16 cellular contexts compared by ENCODE assay signal in the genomic region with DNA sequence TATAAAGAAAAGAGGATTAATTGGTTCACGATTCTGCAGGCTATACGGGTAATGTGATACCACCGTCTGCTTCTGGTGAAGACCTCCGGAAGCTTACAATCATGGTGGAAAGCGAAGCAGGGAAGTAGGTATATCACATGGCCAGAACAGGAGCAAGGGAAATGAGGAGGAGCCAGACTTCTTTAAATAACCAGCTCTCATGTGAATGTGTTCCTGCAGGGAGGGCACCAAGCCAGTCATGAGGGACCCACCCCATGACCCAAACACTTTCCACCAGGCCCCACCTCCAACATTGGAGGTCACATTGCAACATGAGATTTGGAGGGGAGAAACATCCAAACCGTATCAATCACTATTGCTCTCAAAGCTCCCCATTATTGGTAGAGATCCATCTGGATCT.
DNase-seq lines count a peak whose midpoint lies in the region; ATAC-seq, FAIRE-seq and TF ChIP-seq lines count a peak whose summit lies in the region.
"Had no signal": no experiment of that assay in that cellular context is flagged by ENCODE, and none has a peak within 500 bp of the region (broad histone marks: within the 10 kb centered on the region; RNA-seq: fewer than 3 reads in every experiment).

No MANE protein-coding gene starts in this region.

- H3K9me3 ChIP-seq in A549 = no peaks in the 10 kb centered on the region
- no peaks in the 10 kb centered on the region for H3K9me3 ChIP-seq in SJSA1 (replicated peaks)
- no peaks in the 10 kb centered on the region for H3K9me3 ChIP-seq in psoas muscle
- H3K9me3 ChIP-seq: prostate gland had no signal

- CTCF ChIA-PET in A549 (lab: Yijun Ruan, JAX) = interaction anchor here (1.3 to 3.6 kb wide), 5 partner anchors 19 to 144 kb away, joined by 3 to 17 read pairs (median 4); no protein-coding TSS in a partner anchor

- H3K36me3 ChIP-seq in SJSA1 (peaks cover 7% of the 10 kb centered on the region; the same call in 1 of the 2 replicates), psoas muscle (ENCODE audit: insufficient read depth in 1 of 2, low read depth in 1 of 2) (no peaks in the 10 kb centered on the region)
- H3K36me3 ChIP-seq: cardiac muscle cell, prostate gland had no signal

- no peak for TF ChIP-seq RAD21 in A549 (conservative IDR thresholded peaks at IDR 0.05 in 1 of 2, IDR thresholded peaks at IDR 0.05 in 1 of 2)

- H3K4me2 ChIP-seq in A549 = peak overlapping the region; percentile 67

- H3K4me3 ChIP-seq in A549 = no peak overlapping the region
- H3K4me3 ChIP-seq in SJSA1 = no peak overlapping the region
- no peak overlapping the region for H3K4me3 ChIP-seq in fibroblast of mammary gland (ENCODE audit: control insufficient read depth, low read depth, low read length)
- no peak overlapping the region for H3K4me3 ChIP-seq in psoas muscle
- H3K4me3 ChIP-seq: cardiac muscle cell, prostate gland had no signal

- no peak for TF ChIP-seq EP300 in A549 (IDR thresholded peaks at IDR 0.05)

- peak overlapping the region; percentile 89 to 90 for H3K27ac ChIP-seq in A549
- H3K27ac ChIP-seq in SJSA1 = peak overlapping the region; percentile 97
- peak overlapping the region; percentile 37 for H3K27ac ChIP-seq in psoas muscle
- H3K27ac ChIP-seq: cardiac muscle cell, prostate gland had no signal

- peak in 1 of 2 experiments; percentile 10; a peak in 3 of 6 replicates for ATAC-seq in A549
- peak in 1 of 4 donors; percentile 7 for ATAC-seq in psoas muscle
- ATAC-seq in HG03565 (IDR thresholded peaks at IDR 0.05; ENCODE audit: unreplicated experiment) = no peak
- ATAC-seq: activated T-helper 17 cell treated with anti-CD3 and anti-CD28 coated beads, Interleukin-2, amount 50 U/mL, for 72 hours; esophagus mucosa; stimulated activated naive CD8-positive, alpha-beta T cell treated with anti-CD3 and anti-CD28 coated beads, Interleukin-15, amount 100 ng/mL, for 72 hours had no signal

- H3K27me3 ChIP-seq in SJSA1 (replicated peaks) (no peaks in the 10 kb centered on the region), psoas muscle (ENCODE audit: insufficient read depth in 3 of 3, low read length in 2 of 3) (no peaks in the 10 kb centered on the region)
- H3K27me3 ChIP-seq: cardiac muscle cell had no signal

- DNase-seq in A549 (ENCODE audit: low read depth in 1 of 2, low spot score in 1 of 2) = no peak
- no peak for DNase-seq in SJSA1 (ENCODE audit: low read depth in 1 of 2, low spot score in 2 of 2)
- DNase-seq in fibroblast of mammary gland (ENCODE audit: low read depth) = peak; percentile 59
- DNase-seq in psoas muscle = no peak
- no peak for DNase-seq in NCI-H446 (lab: John Stamatoyannopoulos, UW)
- no peak for DNase-seq in NCI-H1930 (lab: John Stamatoyannopoulos, UW)
- no peak for DNase-seq in glomerular visceral epithelial cell (ENCODE audit: extremely low spot score)
- DNase-seq: activated CD4-positive, alpha-beta T cell treated with anti-CD3 and anti-CD28 coated beads, Interleukin-2, amount 50 U/mL, for 4 hours; NCI-H510A treated with DMSO at 0.1 percent for 48 hours; stimulated activated naive CD8-positive, alpha-beta T cell treated with anti-CD3 and anti-CD28 coated beads, Interleukin-15, amount 100 ng/mL, for 72 hours; T-helper 9 cell had no signal

- intact Hi-C loops in psoas muscle (cut with DNase I) = no loop called here

- no peak for TF ChIP-seq CTCF in A549 (IDR thresholded peaks at IDR 0.05)
- no peak for TF ChIP-seq CTCF in fibroblast of mammary gland (conservative IDR thresholded peaks at IDR 0.05; ENCODE audit: control insufficient read depth, insufficient read depth, low read depth, low read length)
- TF ChIP-seq CTCF in psoas muscle (IDR thresholded peaks at IDR 0.05) = no peak

- no peak for FAIRE-seq in A549 (lab: Jason Lieb, UNC)

- 92% methylated on average over 6 of the region's 6 CpGs for WGBS in A549 (ENCODE audit: missing lambda C conversion rate)
- WGBS in psoas muscle, 3 donors = 88 to 93% (median 91%) methylated on average over 6 of the region's 6 CpGs

- H3K4me1 ChIP-seq in A549 (peaks cover 48% of the 10 kb centered on the region), SJSA1 (replicated peaks) (peaks cover 39% of the 10 kb centered on the region), psoas muscle (no peaks in the 10 kb centered on the region)

- TF ChIP-seq POLR2A in A549 (IDR thresholded peaks at IDR 0.05; ENCODE audit: low read length) = no peak

- POLR2A ChIA-PET in A549 (lab: Yijun Ruan, JAX) = interaction anchor here (1.6 to 2.1 kb wide), 2 partner anchors 20 to 23 kb away, joined by 5 to 15 read pairs; no protein-coding TSS in a partner anchor

TF ChIP-seq in A549, 52 proteins besides CTCF, POLR2A, EP300 and RAD21:
- no peak for TF ChIP-seq PHF8 (IDR thresholded peaks at IDR 0.05; ENCODE audit: borderline replicate concordance, low read depth)
- TF ChIP-seq, protein P1, sequence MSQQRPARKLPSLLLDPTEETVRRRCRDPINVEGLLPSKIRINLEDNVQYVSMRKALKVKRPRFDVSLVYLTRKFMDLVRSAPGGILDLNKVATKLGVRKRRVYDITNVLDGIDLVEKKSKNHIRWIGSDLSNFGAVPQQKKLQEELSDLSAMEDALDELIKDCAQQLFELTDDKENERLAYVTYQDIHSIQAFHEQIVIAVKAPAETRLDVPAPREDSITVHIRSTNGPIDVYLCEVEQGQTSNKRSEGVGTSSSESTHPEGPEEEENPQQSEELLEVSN (IDR thresholded peaks at IDR 0.05; ENCODE audit: borderline replicate concordance, low read depth) = no peak
- no peak for TF ChIP-seq CHD2 (IDR thresholded peaks at IDR 0.05; ENCODE audit: low read length, partially characterized antibody)
- TF ChIP-seq HOXA7 (CRISPR knock-in tag; IDR thresholded peaks at IDR 0.05) = no peak
- TF ChIP-seq CBX2 (IDR thresholded peaks at IDR 0.05; ENCODE audit: borderline replicate concordance, low read depth) = no peak
- TF ChIP-seq CEBPB (IDR thresholded peaks at IDR 0.05) = no peak
- TF ChIP-seq FOSB (CRISPR knock-in tag; IDR thresholded peaks at IDR 0.05) = no peak
- no peak for TF ChIP-seq POLR2AphosphoS2 (conservative IDR thresholded peaks at IDR 0.05; ENCODE audit: low read length)
- no peak for TF ChIP-seq HEYL (CRISPR knock-in tag; IDR thresholded peaks at IDR 0.05)

Comparison
In these comparisons a context has a peak if more than half of its experiments do, and no peak if none do; other contexts are left out.
1. H3K27ac ChIP-seq: peak in every context shown above with its lines; median percentile 97 in SJSA1; 90 in A549; 37 in psoas muscle.